Comparison of ENCODE assay signal across 32 cellular contexts in genomic region chr10:55237462-55237861, GRCh38.
"Had no signal": no experiment of that assay in that cellular context is flagged by ENCODE, and none has a peak within 500 bp of the region (broad histone marks: within the 10 kb centered on the region; RNA-seq: fewer than 3 reads in every experiment).

No MANE protein-coding gene starts in this region.

- H3K4me1 ChIP-seq: adrenal gland, body of pancreas, breast epithelium had no signal

- H3K36me3 ChIP-seq: adrenal gland, brain microvascular endothelial cell, breast epithelium had no signal

- H3K4me3 ChIP-seq: adrenal gland, body of pancreas, breast epithelium had no signal

- FAIRE-seq: astrocyte had no signal

- H3K27me3 ChIP-seq: adrenal gland, body of pancreas, brain microvascular endothelial cell, breast epithelium had no signal

- DNase-seq: activated B cell treated with CpG ODN at 0.5 μM for 24 hours; activated CD4-positive, alpha-beta memory T cell treated with anti-CD3 and anti-CD28 coated beads for 36 hours; activated CD4-positive, alpha-beta T cell treated with anti-CD3 and anti-CD28 coated beads for 4 hours; activated CD4-positive, alpha-beta T cell treated with anti-CD3 and anti-CD28 coated beads, Interleukin-2, amount 10 ng/mL, durations not matched to agents 24 days and 14 days; activated CD4-positive, alpha-beta T cell treated with anti-CD3 and anti-CD28 coated beads, Interleukin-2, amount 50 U/mL, for 1 hour; activated CD4-positive, alpha-beta T cell treated with anti-CD3 and anti-CD28 coated beads, Interleukin-2, amount 50 U/mL, for 4 hours; activated CD4-positive, CD25-positive, alpha-beta regulatory T cell treated with anti-CD3 and anti-CD28 coated beads, Interleukin-2, amount 50 U/mL, for 72 hours; activated CD8-positive, alpha-beta memory T cell treated with anti-CD3 and anti-CD28 coated beads, Interleukin-2, amount 50 U/mL, for 4 hours; activated CD8-positive, alpha-beta T cell treated with anti-CD3 and anti-CD28 coated beads for 36 hours; activated effector memory CD4-positive, alpha-beta T cell treated with anti-CD3 and anti-CD28 coated beads, Interleukin-2, amount 50 U/mL, for 16 hours; activated gamma-delta T cell treated with Interleukin-2 at 50 U/mL for 16 hours; activated naive CD4-positive, alpha-beta T cell; activated naive CD4-positive, alpha-beta T cell treated with anti-CD3 and anti-CD28 coated beads for 36 hours; activated naive CD4-positive, alpha-beta T cell treated with anti-CD3 and anti-CD28 coated beads, Interleukin-2, amount 50 U/mL, for 16 hours; activated naive CD8-positive, alpha-beta T cell treated with anti-CD3 and anti-CD28 coated beads for 36 hours; activated T-cell treated with anti-CD3 and anti-CD28 coated beads for 4 hours; activated T-cell treated with anti-CD3 and anti-CD28 coated beads, Interleukin-2, amount 50 U/mL, for 1 hour; activated T-cell treated with anti-CD3 and anti-CD28 coated beads, Interleukin-2, amount 50 U/mL, for 4 hours; activated T-cell treated with anti-CD3 and anti-CD28 coated beads, Interleukin-2, amount 50 U/mL, for 72 hours; adrenal gland; amniotic stem cell; aorta; body of pancreas; brain microvascular endothelial cell; central memory CD4-positive, alpha-beta T cell; T-helper 2 cell; T-helper 9 cell had no signal

- H3K9me3 ChIP-seq: adrenal gland, body of pancreas, breast epithelium had no signal

- ATAC-seq: activated CD8-positive, alpha-beta T cell treated with anti-CD3 and anti-CD28 coated beads for 36 hours; activated naive CD4-positive, alpha-beta T cell treated with anti-CD3 and anti-CD28 coated beads, Interleukin-2, amount 50 U/mL, for 72 hours; activated T-cell treated with anti-CD3 and anti-CD28 coated beads, Interleukin-2, amount 50 U/mL, for 4 hours; activated T-cell treated with anti-CD3 and anti-CD28 coated beads, Interleukin-2, amount 50 U/mL, for 72 hours; activated T-helper 17 cell treated with anti-CD3 and anti-CD28 coated beads, Interleukin-2, amount 50 U/mL, for 72 hours; body of pancreas had no signal

- H3K27ac ChIP-seq: adrenal gland, body of pancreas, brain microvascular endothelial cell, breast epithelium, VCaP had no signal
